1 cellular context compared by ENCODE assay signal in the genomic region with DNA sequence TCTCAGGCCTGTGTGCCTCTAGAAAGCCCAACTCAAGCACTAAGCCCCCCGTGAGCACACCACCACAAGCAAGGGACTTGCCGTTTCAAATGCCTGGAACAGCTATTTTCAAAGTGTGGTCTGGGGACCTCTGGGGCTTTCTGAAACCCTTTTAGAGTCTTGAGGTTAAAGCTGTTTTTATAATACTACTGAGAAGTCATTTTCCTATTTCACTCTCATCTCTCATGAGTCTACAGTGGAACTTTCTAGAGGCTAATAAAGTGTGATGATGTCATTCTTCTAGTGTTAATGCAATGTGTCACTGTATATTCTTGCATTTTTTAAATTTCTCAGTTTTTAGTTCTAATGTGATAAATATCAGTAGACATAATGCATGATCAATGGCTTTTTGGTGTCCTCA.
TF ChIP-seq lines count a peak whose summit lies in the region.

No MANE protein-coding gene starts in this region.

TF ChIP-seq in IMR-90, 13 proteins besides CTCF, POLR2A, EP300 and RAD21 (continued from another document):
- TF ChIP-seq RCOR1 (IDR thresholded peaks at IDR 0.05; ENCODE audit: insufficient replicate concordance, low read length) (no peak), MAFK (IDR thresholded peaks at IDR 0.05; ENCODE audit: low read depth, low read length) (no peak), FOS (IDR thresholded peaks at IDR 0.05; ENCODE audit: low read depth, low read length) (no peak), NFE2L2 (IDR thresholded peaks at IDR 0.05; ENCODE audit: low read depth, low read length) (no peak), MXI1 (IDR thresholded peaks at IDR 0.05; ENCODE audit: borderline replicate concordance, low read depth, low read length) (no peak), MAZ (IDR thresholded peaks at IDR 0.05; ENCODE audit: borderline replicate concordance, low read depth, low read length) (no peak), BHLHE40 (IDR thresholded peaks at IDR 0.05; ENCODE audit: low read depth, low read length) (no peak), RFX5 (IDR thresholded peaks at IDR 0.05; ENCODE audit: low read depth, low read length) (no peak), SMC3 (IDR thresholded peaks at IDR 0.05; ENCODE audit: low read depth, low read length) (no peak), ELK1 (IDR thresholded peaks at IDR 0.05; ENCODE audit: borderline replicate concordance, low read depth, low read length) (no peak), CHD1 (IDR thresholded peaks at IDR 0.05; ENCODE audit: low read depth, low read length) (no peak)
